ENCODE assay signal across 22 cellular contexts in genomic region chr2:62822549-62822948, GRCh38.
"Had no signal": no experiment of that assay in that cellular context is flagged by ENCODE, and none has a peak within 500 bp of the region (broad histone marks: within the 10 kb centered on the region; RNA-seq: fewer than 3 reads in every experiment).

No MANE protein-coding gene starts in this region.

- H3K27ac Mint-ChIP-seq: memory B cell; natural killer cell; stimulated activated effector memory CD8-positive, alpha-beta T cell treated with anti-CD3 and anti-CD28 coated beads, Interleukin-12 subunit alpha, Interleukin-12 subunit beta, amount 100 ng/mL, for 72 hours had no signal

- H3K27ac ChIP-seq: dorsolateral prefrontal cortex, ovary, testis, upper lobe of left lung had no signal

- H3K4me1 Mint-ChIP-seq: memory B cell; stimulated activated effector memory CD8-positive, alpha-beta T cell treated with anti-CD3 and anti-CD28 coated beads, Interleukin-12 subunit alpha, Interleukin-12 subunit beta, amount 100 ng/mL, for 72 hours had no signal

- FAIRE-seq: colon, urothelium cell line had no signal

- H3K27me3 ChIP-seq: dorsolateral prefrontal cortex, ovary, testis, tibial nerve, upper lobe of left lung had no signal

- H3K4me3 ChIP-seq: dorsolateral prefrontal cortex, lung, ovary, smooth muscle cell, testis, tibial nerve, upper lobe of left lung had no signal

- H3K4me3 Mint-ChIP-seq: memory B cell; natural killer cell; stimulated activated effector memory CD8-positive, alpha-beta T cell treated with anti-CD3 and anti-CD28 coated beads, Interleukin-12 subunit alpha, Interleukin-12 subunit beta, amount 100 ng/mL, for 72 hours had no signal

- H3K4me1 ChIP-seq: testis had no signal

- H3K9me3 Mint-ChIP-seq: natural killer cell; stimulated activated effector memory CD8-positive, alpha-beta T cell treated with anti-CD3 and anti-CD28 coated beads, Interleukin-12 subunit alpha, Interleukin-12 subunit beta, amount 100 ng/mL, for 72 hours had no signal

- ATAC-seq: left cardiac atrium; left ventricle myocardium superior; natural killer cell; sciatic nerve; stimulated activated effector memory CD8-positive, alpha-beta T cell treated with anti-CD3 and anti-CD28 coated beads, Interleukin-12 subunit alpha, Interleukin-12 subunit beta, amount 100 ng/mL, for 72 hours had no signal

- H3K36me3 ChIP-seq: ovary had no signal

- DNase-seq: dorsolateral prefrontal cortex; effector CD4-positive, alpha-beta T cell; kidney; left cardiac atrium; left ventricle myocardium superior; natural killer cell; occipital lobe; ovary; stimulated activated CD4-positive, alpha-beta T cell treated with anti-CD3 and anti-CD28 coated beads, Interleukin-2, amount 100 ng/mL, for 24 hours; stimulated activated CD4-positive, alpha-beta T cell treated with anti-CD3 and anti-CD28 coated beads, Interleukin-4, amount 100 ng/mL, for 24 hours; stimulated activated naive CD4-positive, alpha-beta T cell treated with Interleukin-2 at 50 U/mL for 16 hours; substantia nigra; testis; upper lobe of left lung had no signal

- H3K9me3 ChIP-seq: ovary, testis, tibial nerve, upper lobe of left lung had no signal

- H3K27me3 Mint-ChIP-seq: memory B cell had no signal
